ENCODE assay signal across 12 cellular contexts in the genomic region with DNA sequence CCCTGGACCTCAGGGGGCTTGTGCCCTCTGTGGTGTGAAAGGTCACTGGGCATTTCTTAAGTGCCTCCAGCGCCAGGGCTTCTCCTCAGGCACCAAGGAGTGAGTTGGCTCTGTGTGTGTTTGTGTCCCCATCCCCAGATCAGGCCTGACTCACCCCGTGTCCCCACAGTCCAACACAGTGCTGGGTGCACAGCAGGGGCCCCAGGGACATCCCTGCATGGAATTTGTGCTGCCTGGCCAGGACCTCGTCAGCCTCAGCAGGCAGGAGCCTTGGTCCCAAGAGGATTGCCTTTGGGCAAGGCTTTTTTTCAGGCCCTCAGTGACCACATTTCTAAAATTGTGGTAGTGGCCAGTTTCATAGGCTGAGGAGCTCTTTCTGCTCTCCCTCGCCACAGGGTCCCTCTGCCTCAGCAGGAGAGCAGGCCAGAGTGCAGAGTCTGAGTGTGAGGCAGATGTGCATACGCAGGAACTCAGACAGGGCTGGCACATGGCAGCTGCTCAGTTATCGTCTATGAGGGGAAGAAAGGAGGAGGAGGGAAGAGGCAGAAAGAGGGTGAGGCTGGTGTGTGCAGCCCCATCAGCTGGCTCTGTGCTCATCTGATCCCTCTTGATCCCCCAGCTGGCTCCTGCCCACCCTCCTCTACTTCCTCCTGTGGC.
DNase-seq lines count a peak whose midpoint lies in the region; ATAC-seq, FAIRE-seq and TF ChIP-seq lines count a peak whose summit lies in the region.
"Had no signal": no experiment of that assay in that cellular context is flagged by ENCODE, and none has a peak within 500 bp of the region (broad histone marks: within the 10 kb centered on the region; RNA-seq: fewer than 3 reads in every experiment).

No MANE protein-coding gene starts in this region.

- H3K27me3 ChIP-seq in CD4-positive, alpha-beta memory T cell (ENCODE audit: insufficient read depth, low read length): no peaks in the 10 kb centered on the region
- no peaks in the 10 kb centered on the region for H3K27me3 ChIP-seq in Peyer's patch

- CTCF ChIA-PET in CD4-positive, alpha-beta memory T cell (lab: Charles Lee; ENCODE audit: partially characterized antibody): interaction anchor here (0.9 to 1.4 kb wide), 2 partner anchors 60 to 90 kb away, joined by 3 to 4 read pairs; no protein-coding TSS in a partner anchor

- H3K4me1 ChIP-seq in CD4-positive, alpha-beta memory T cell (ENCODE audit: insufficient read depth, low read length): peaks cover 35% of the 10 kb centered on the region
- H3K4me1 ChIP-seq in Peyer's patch: peaks cover 0 to 41% (median 28%) of the 10 kb centered on the region in 4 donors

- peaks cover 23 to 56% (median 27%) of the 10 kb centered on the region in 4 donors for H3K4me1 Mint-ChIP-seq in CD4-positive, alpha-beta memory T cell
- peaks cover 43% of the 10 kb centered on the region for H3K4me1 Mint-ChIP-seq in memory B cell

- no peaks in the 10 kb centered on the region for H3K36me3 Mint-ChIP-seq in CD4-positive, alpha-beta memory T cell
- H3K36me3 Mint-ChIP-seq in memory B cell: no peaks in the 10 kb centered on the region

- POLR2A ChIA-PET in CD4-positive, alpha-beta memory T cell (lab: Charles Lee; ENCODE audit: partially characterized antibody): interaction anchor here (0.7 to 3.0 kb wide), 8 partner anchors 10 to 835 kb away, joined by 3 to 18 read pairs (median 6); a partner anchor contains a TSS

- no peak overlapping the region for H3K27ac ChIP-seq in CD4-positive, alpha-beta memory T cell (ENCODE audit: low read depth, low read length)
- H3K27ac ChIP-seq in Peyer's patch: peak overlapping the region; percentile 12 to 74 (median 26)

- H3K9me3 ChIP-seq in CD4-positive, alpha-beta memory T cell (ENCODE audit: control insufficient read depth in 1 of 2, low read length in 2 of 2): no peaks in the 10 kb centered on the region
- no peaks in the 10 kb centered on the region for H3K9me3 ChIP-seq in Peyer's patch

- TF ChIP-seq CTCF in Peyer's patch (IDR thresholded peaks at IDR 0.05): no peak

- intact Hi-C loops in CD4-positive, alpha-beta memory T cell (cut with micrococcal nuclease): loop anchor here (5.0 kb wide), 1 partner anchor 44 kb away; no protein-coding TSS in a partner anchor

- ATAC-seq in memory B cell (ENCODE audit: low read depth) (peak; percentile 30), GM21367 (IDR thresholded peaks at IDR 0.05; ENCODE audit: unreplicated experiment) (no peak), GM21717 (IDR thresholded peaks at IDR 0.05; ENCODE audit: unreplicated experiment) (no peak)

- no peaks in the 10 kb centered on the region for H3K9me3 Mint-ChIP-seq in CD4-positive, alpha-beta memory T cell
- no peaks in the 10 kb centered on the region for H3K9me3 Mint-ChIP-seq in memory B cell

- H3K27ac Mint-ChIP-seq in CD4-positive, alpha-beta memory T cell: peak overlapping the region; percentile 41 to 85 (median 57)
- H3K27ac Mint-ChIP-seq in memory B cell: peak overlapping the region; percentile 45

- FAIRE-seq in GM19239 (lab: Jason Lieb, UNC): peak; percentile 75

- H3K4me3 Mint-ChIP-seq in CD4-positive, alpha-beta memory T cell: peak overlapping the region in 3 of 8 donors; percentile 13 to 78 (median 38)
- H3K4me3 Mint-ChIP-seq in memory B cell: peak overlapping the region; percentile 39

- no peak for TF ChIP-seq POLR2A in Peyer's patch (IDR thresholded peaks at IDR 0.05)

- peak in 1 of 5 donors; percentile 2 for DNase-seq in CD4-positive, alpha-beta memory T cell
- DNase-seq in GM19239 (ENCODE audit: insufficient read length, low spot score): no peak
- peak in 1 of 3 donors; percentile 35 for DNase-seq in Peyer's patch
- DNase-seq in memory B cell (ENCODE audit: low spot score in 2 of 2): no peak
- no peak for DNase-seq in SHP77 (lab: John Stamatoyannopoulos, UW)
- no peak for DNase-seq in NCI-H146 (lab: John Stamatoyannopoulos, UW)
- DNase-seq: activated T-cell treated with anti-CD3 and anti-CD28 coated beads for 4 hours; Calu3; islet precursor cell; stimulated activated CD4-positive, alpha-beta T cell treated with anti-CD3 and anti-CD28 coated beads, Interleukin-1b, Interleukin-23, amount 100 ng/mL, for 48 hours had no signal

- no peaks in the 10 kb centered on the region for H3K27me3 Mint-ChIP-seq in CD4-positive, alpha-beta memory T cell
- no peaks in the 10 kb centered on the region for H3K27me3 Mint-ChIP-seq in memory B cell

- no peak overlapping the region for H3K4me3 ChIP-seq in CD4-positive, alpha-beta memory T cell (ENCODE audit: low read length in 2 of 2)
- H3K4me3 ChIP-seq in Peyer's patch: no peak overlapping the region

- no peaks in the 10 kb centered on the region for H3K36me3 ChIP-seq in CD4-positive, alpha-beta memory T cell (ENCODE audit: insufficient read depth, low read length)
- H3K36me3 ChIP-seq in Peyer's patch: no peaks in the 10 kb centered on the region
